In genomic region chr6:11918739-11919605, GRCh38 we compare ENCODE assay signal across 15 cellular contexts.
A peak's percentile ranks its signal among the peaks of the same experiment; 100 is the strongest.
DNase-seq lines count a peak whose midpoint lies in the region; ATAC-seq and TF ChIP-seq lines count a peak whose summit lies in the region.
"Had no signal": no experiment of that assay in that cellular context is flagged by ENCODE, and none has a peak within 500 bp of the region (broad histone marks: within the 10 kb centered on the region; RNA-seq: fewer than 3 reads in every experiment).

No MANE protein-coding gene starts in this region.

- POLR2A ChIA-PET in SK-N-SH (lab: Yijun Ruan, JAX): no interaction called here
- POLR2A ChIA-PET in GM10248 (lab: Yijun Ruan, JAX): no interaction called here

- TF ChIP-seq EP300 in SK-N-SH (IDR thresholded peaks at IDR 0.05; ENCODE audit: borderline replicate concordance in 1 of 2, low read depth in 1 of 2, low read length in 1 of 2): no peak
- TF ChIP-seq EP300 in sigmoid colon (IDR thresholded peaks at IDR 0.05): no peak

- H3K4me3 Mint-ChIP-seq in GM23338: no peak overlapping the region
- H3K4me3 Mint-ChIP-seq: activated T-cell treated with anti-CD3 and anti-CD28 coated beads, Interleukin-2, amount 50 U/mL, for 4 hours had no signal

- no peaks in the 10 kb centered on the region for H4K20me1 ChIP-seq in GM23338 (replicated peaks; ENCODE audit: insufficient read depth)
- H4K20me1 ChIP-seq in SK-N-SH (ENCODE audit: insufficient read depth): no peaks in the 10 kb centered on the region
- no peaks in the 10 kb centered on the region for H4K20me1 ChIP-seq in hepatocyte (ENCODE audit: insufficient read depth, poor library complexity, severe bottlenecking)

- peaks cover 10% of the 10 kb centered on the region for H3K4me1 Mint-ChIP-seq in GM23338
- H3K4me1 Mint-ChIP-seq: naive B cell had no signal

- no peak for TF ChIP-seq RAD21 in SK-N-SH (IDR thresholded peaks at IDR 0.05; ENCODE audit: low read length)

- TF ChIP-seq CTCF in GM23338 (conservative IDR thresholded peaks at IDR 0.05; ENCODE audit: low read depth in 2 of 2) (no peak), SK-N-SH (IDR thresholded peaks at IDR 0.05) (no peak), hepatocyte (IDR thresholded peaks at IDR 0.05; ENCODE audit: poor library complexity) (no peak), sigmoid colon (IDR thresholded peaks at IDR 0.05) (no peak), GM10248 (IDR thresholded peaks at IDR 0.05; ENCODE audit: control extremely low read depth, extremely low read depth, low read depth, missing control alignments) (no peak)

- H3K27ac ChIP-seq in GM23338 (ENCODE audit: low read depth) (no peak overlapping the region), SK-N-SH (ENCODE audit: low read depth in 2 of 2, low read length in 1 of 2) (peak overlapping the region in 1 of 2 experiments; percentile 80; a peak in 3 of 4 replicates), hepatocyte (peak overlapping the region; percentile 86), sigmoid colon (peak overlapping the region; percentile 18 to 69 (median 46))
- H3K27ac ChIP-seq: breast epithelium had no signal

- ATAC-seq in GM23338 (no peak), HG03571 (IDR thresholded peaks at IDR 0.05; ENCODE audit: unreplicated experiment) (no peak)
- ATAC-seq in activated naive CD4-positive, alpha-beta T cell treated with anti-CD3 and anti-CD28 coated beads, Interleukin-2, amount 50 U/mL, for 72 hours: no peak
- ATAC-seq: activated T-cell treated with anti-CD3 and anti-CD28 coated beads, Interleukin-2, amount 50 U/mL, for 4 hours had no signal

- WGBS in SK-N-SH (ENCODE audit: low lambda C conversion rate): 69% methylated on average over 9 of the region's 9 CpGs
- 60% methylated on average over 9 of the region's 9 CpGs for WGBS in hepatocyte (ENCODE audit: low lambda C conversion rate, missing lambda C conversion rate)
- 53 to 69% methylated on average over 9 of the region's 9 CpGs for WGBS in sigmoid colon, 2 donors

- H3K9me3 Mint-ChIP-seq in GM23338: no peaks in the 10 kb centered on the region
- H3K9me3 Mint-ChIP-seq in activated naive CD4-positive, alpha-beta T cell treated with anti-CD3 and anti-CD28 coated beads, Interleukin-2, amount 50 U/mL, for 72 hours: no peaks in the 10 kb centered on the region
- H3K9me3 Mint-ChIP-seq: activated T-cell treated with anti-CD3 and anti-CD28 coated beads, Interleukin-2, amount 50 U/mL, for 4 hours; naive B cell had no signal

- H3F3A ChIP-seq in GM23338 (replicated peaks; ENCODE audit: low read depth): no peaks in the 10 kb centered on the region
- H3F3A ChIP-seq in SK-N-SH (replicated peaks; ENCODE audit: insufficient read depth): peaks cover 15% of the 10 kb centered on the region

- intact Hi-C loops in sigmoid colon (cut with DNase I): no loop called here

- peak overlapping the region; percentile 56 for H3K27ac Mint-ChIP-seq in GM23338
- peak overlapping the region in 1 of 2 donors; percentile 12 for H3K27ac Mint-ChIP-seq in activated naive CD4-positive, alpha-beta T cell treated with anti-CD3 and anti-CD28 coated beads, Interleukin-2, amount 50 U/mL, for 72 hours
- H3K27ac Mint-ChIP-seq: naive B cell had no signal

- H3K4me3 ChIP-seq in GM23338: no peak overlapping the region
- H3K4me3 ChIP-seq in SK-N-SH (ENCODE audit: low read depth in 2 of 2, low read length in 1 of 2): no peak overlapping the region
- H3K4me3 ChIP-seq in hepatocyte: no peak overlapping the region
- H3K4me3 ChIP-seq in sigmoid colon: no peak overlapping the region
- H3K4me3 ChIP-seq: breast epithelium had no signal

- TF ChIP-seq POLR2A in sigmoid colon (IDR thresholded peaks at IDR 0.05): no peak

- CTCF ChIA-PET in SK-N-SH (lab: Yijun Ruan, JAX): no interaction called here
- CTCF ChIA-PET in GM10248 (lab: Yijun Ruan, JAX): interaction anchor here (1.1 kb wide), 1 partner anchor 39 kb away, joined by 3 read pairs; no protein-coding TSS in a partner anchor

- no peak for DNase-seq in GM23338 (ENCODE audit: low spot score)
- no peak for DNase-seq in SK-N-SH
- DNase-seq in hepatocyte (ENCODE audit: low spot score): peak; percentile 9
- DNase-seq in sigmoid colon: no peak
- no peak for DNase-seq in activated naive CD4-positive, alpha-beta T cell treated with anti-CD3 and anti-CD28 coated beads, Interleukin-2, amount 50 U/mL, for 72 hours (ENCODE audit: low spot score in 2 of 2)
- no peak for DNase-seq in ACHN
- DNase-seq in GM10248 (ENCODE audit: extremely low spot score): no peak
- DNase-seq: activated CD4-positive, CD25-positive, alpha-beta regulatory T cell; activated T-cell treated with anti-CD3 and anti-CD28 coated beads, Interleukin-2, amount 50 U/mL, for 4 hours; Calu3; naive B cell; SHP77; stimulated activated CD4-positive, alpha-beta T cell treated with anti-CD3 and anti-CD28 coated beads, Interleukin-2, amount 100 ng/mL, for 48 hours had no signal

- H2AFZ ChIP-seq in GM23338: no peak overlapping the region; the same call in 1 of the 2 replicates
- peak overlapping the region; percentile 54; the same call in 1 of the 2 replicates for H2AFZ ChIP-seq in SK-N-SH (ENCODE audit: low read depth)
- H2AFZ ChIP-seq in hepatocyte: no peak overlapping the region

- no peaks in the 10 kb centered on the region for H3K27me3 ChIP-seq in GM23338 (ENCODE audit: insufficient read depth)
- no peaks in the 10 kb centered on the region for H3K27me3 ChIP-seq in SK-N-SH (ENCODE audit: insufficient read depth)
- H3K27me3 ChIP-seq in hepatocyte: no peaks in the 10 kb centered on the region
- H3K27me3 ChIP-seq in sigmoid colon: no peaks in the 10 kb centered on the region
- H3K27me3 ChIP-seq: breast epithelium had no signal

- H3K9me3 ChIP-seq in SK-N-SH (no peaks in the 10 kb centered on the region), hepatocyte (ENCODE audit: low read depth) (no peaks in the 10 kb centered on the region), sigmoid colon (no peaks in the 10 kb centered on the region)
- H3K9me3 ChIP-seq: breast epithelium had no signal

- H3K79me2 ChIP-seq in GM23338 (replicated peaks; ENCODE audit: insufficient read depth) (no peaks in the 10 kb centered on the region), SK-N-SH (ENCODE audit: insufficient read depth) (no peaks in the 10 kb centered on the region), hepatocyte (no peaks in the 10 kb centered on the region)

- H3K9ac ChIP-seq in SK-N-SH: peak overlapping the region; percentile 68

- in situ Hi-C loops in ACHN (cut with HindIII; ENCODE audit: low pct_ligation_motif_present, low pct_unique_long_range_greater_than_20kb, low sequenced_read_pairs): no loop called here

- peaks cover 4% of the 10 kb centered on the region for H3K27me3 Mint-ChIP-seq in GM23338 (ENCODE audit: insufficient read depth, low read depth, poor library complexity)
- H3K27me3 Mint-ChIP-seq: naive B cell had no signal

- H3K36me3 ChIP-seq in GM23338 (ENCODE audit: insufficient read depth) (no peaks in the 10 kb centered on the region), SK-N-SH (replicated peaks in 1 of 2; ENCODE audit: control insufficient read depth in 1 of 2, insufficient read depth in 2 of 2, low read length in 1 of 2) (no peaks in the 10 kb centered on the region), hepatocyte (replicated peaks; ENCODE audit: insufficient read depth, low read depth) (no peaks in the 10 kb centered on the region), sigmoid colon (no peaks in the 10 kb centered on the region)
- H3K36me3 ChIP-seq: breast epithelium had no signal

- H3K4me2 ChIP-seq in GM23338: no peak overlapping the region
- peak overlapping the region; percentile 68 for H3K4me2 ChIP-seq in SK-N-SH
- peak overlapping the region; percentile 29 for H3K4me2 ChIP-seq in hepatocyte

- H3K4me1 ChIP-seq in GM23338 (ENCODE audit: insufficient read depth) (no peaks in the 10 kb centered on the region), SK-N-SH (ENCODE audit: control insufficient read depth in 1 of 2, insufficient read depth in 2 of 2, low read depth in 1 of 2, low read length in 1 of 2) (peaks cover 12 to 30% of the 10 kb centered on the region in 2 experiments), hepatocyte (ENCODE audit: insufficient read depth) (peaks cover 39% of the 10 kb centered on the region), sigmoid colon (peaks cover 0 to 11% (median 5%) of the 10 kb centered on the region in 4 donors)
- H3K4me1 ChIP-seq: breast epithelium had no signal

- H3K36me3 Mint-ChIP-seq in GM23338 (ENCODE audit: low read depth): no peaks in the 10 kb centered on the region
- H3K36me3 Mint-ChIP-seq in activated naive CD4-positive, alpha-beta T cell treated with anti-CD3 and anti-CD28 coated beads, Interleukin-2, amount 50 U/mL, for 72 hours: no peaks in the 10 kb centered on the region
- H3K36me3 Mint-ChIP-seq: naive B cell had no signal

- no peaks in the 10 kb centered on the region for H3K9me2 ChIP-seq in GM23338 (ENCODE audit: insufficient read depth)
- H3K9me2 ChIP-seq in SK-N-SH: no peaks in the 10 kb centered on the region
- H3K9me2 ChIP-seq in hepatocyte (replicated peaks; ENCODE audit: insufficient read depth): no peaks in the 10 kb centered on the region

TF ChIP-seq in GM23338, 12 proteins besides CTCF, POLR2A, EP300 and RAD21 (continues in another document):
- TF ChIP-seq STAT1 (IDR thresholded peaks at IDR 0.05; ENCODE audit: unreplicated experiment) (no peak), ZNF331 (CRISPR knock-in tag; IDR thresholded peaks at IDR 0.05; ENCODE audit: low read depth) (no peak), EZH2phosphoT487 (IDR thresholded peaks at IDR 0.05; ENCODE audit: unreplicated experiment) (no peak), POLR2AphosphoS5 (IDR thresholded peaks at IDR 0.05; ENCODE audit: low read depth) (no peak), JUNB (IDR thresholded peaks at IDR 0.05; ENCODE audit: unreplicated experiment) (no peak), NANOG (IDR thresholded peaks at IDR 0.05; ENCODE audit: borderline replicate concordance) (no peak)

TF ChIP-seq in SK-N-SH, 30 proteins besides CTCF, POLR2A, EP300 and RAD21:
- TF ChIP-seq SMC3 (IDR thresholded peaks at IDR 0.05; ENCODE audit: low read depth, low read length): no peak
- no peak for TF ChIP-seq GATA2 (CRISPR knock-in tag; IDR thresholded peaks at IDR 0.05)
- TF ChIP-seq CHD2 (IDR thresholded peaks at IDR 0.05; ENCODE audit: low read length, partially characterized antibody): no peak
- TF ChIP-seq MEF2A (IDR thresholded peaks at IDR 0.05; ENCODE audit: borderline replicate concordance, low read depth): no peak
